In the genomic region with DNA sequence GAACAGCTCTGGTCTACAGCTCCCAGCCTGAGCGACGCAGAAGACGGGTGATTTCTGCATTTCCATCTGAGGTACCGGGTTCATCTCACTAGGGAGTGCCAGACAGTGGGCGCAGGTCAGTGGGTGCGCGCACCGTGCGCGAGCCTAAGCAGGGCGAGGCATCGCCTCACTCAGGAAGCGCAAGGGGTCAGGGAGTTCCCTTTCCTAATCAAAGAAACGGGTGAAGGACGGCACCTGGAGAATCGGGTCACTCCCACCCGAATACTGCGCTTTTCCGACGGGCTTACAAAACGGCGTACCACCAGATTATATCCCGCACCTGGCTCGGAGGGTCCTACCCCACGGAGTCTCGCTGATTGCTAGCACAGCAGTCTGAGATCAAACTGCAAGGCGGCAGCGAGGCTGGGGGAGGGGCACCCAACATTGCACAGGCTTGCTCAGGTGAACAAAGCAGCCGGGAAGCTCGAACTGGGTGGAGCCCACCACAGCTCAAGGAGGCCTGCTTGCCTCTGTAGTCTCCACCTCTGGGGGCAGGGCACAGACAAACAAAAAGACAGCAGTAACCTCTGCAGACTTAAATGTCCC, we compare ENCODE assay signal across 1 cellular context.
TF ChIP-seq lines count a peak whose summit lies in the region.

No MANE protein-coding gene starts in this region.

TF ChIP-seq in HepG2, 621 proteins besides CTCF, POLR2A, EP300 and RAD21:
- 0 out of 2 replicates have a peak, but pooled peaks have one; percentile 13 for TF ChIP-seq ZNF281 (CRISPR knock-in tag; IDR thresholded peaks at IDR 0.05; ENCODE audit: borderline replicate concordance)
